Comparison of ENCODE assay signal across 8 cellular contexts in the genomic region with DNA sequence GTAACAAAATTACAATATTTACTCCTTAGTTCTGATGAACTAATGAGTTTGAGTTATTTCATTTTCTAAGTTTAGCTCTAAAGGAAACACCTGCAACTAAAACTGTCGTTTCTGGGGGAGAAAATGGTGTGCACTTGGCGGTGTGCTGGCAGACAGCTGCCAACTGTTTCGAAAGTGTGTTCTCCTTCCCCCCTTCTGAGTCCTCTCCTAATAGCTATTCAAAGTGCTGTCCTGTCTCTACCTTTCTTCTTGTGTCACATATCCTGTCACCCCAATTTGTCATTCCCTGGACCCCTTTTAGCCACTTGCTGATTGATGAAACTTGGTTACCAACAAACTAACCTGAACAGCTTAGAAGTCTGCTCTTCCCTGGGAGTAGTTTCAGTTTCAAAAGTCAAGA. TPM values are rescaled to one million over a fixed set of nuclear protein-coding genes. Genes with fewer than 3 reads are reported as not detected.
DNase-seq lines count a peak whose midpoint lies in the region; ATAC-seq, FAIRE-seq and TF ChIP-seq lines count a peak whose summit lies in the region.

No MANE protein-coding gene starts in this region.

- H3K27me3 ChIP-seq in breast epithelium (no peaks in the 10 kb centered on the region), transverse colon (no peaks in the 10 kb centered on the region)

- TF ChIP-seq POLR2A in breast epithelium (IDR thresholded peaks at IDR 0.05) = no peak
- no peak for TF ChIP-seq POLR2A in transverse colon (IDR thresholded peaks at IDR 0.05)
- no peak for TF ChIP-seq POLR2A in H54 (IDR thresholded peaks at IDR 0.05; ENCODE audit: low read depth, low read length)

- no peak overlapping the region for H3K27ac Mint-ChIP-seq in MCF 10A (ENCODE audit: low read depth, unreplicated experiment)
- H3K27ac Mint-ChIP-seq in activated CD8-positive, alpha-beta T cell treated with anti-CD3 and anti-CD28 coated beads, Interleukin-2, amount 10 ng/mL, durations not matched to agents 7 days and 5 days = peak overlapping the region; percentile 93

- TF ChIP-seq CTCF in breast epithelium (IDR thresholded peaks at IDR 0.05) (no peak), MCF 10A (IDR thresholded peaks at IDR 0.05; ENCODE audit: unreplicated experiment) (no peak), transverse colon (IDR thresholded peaks at IDR 0.05) (no peak)

- H3K27me3 Mint-ChIP-seq in MCF 10A (ENCODE audit: insufficient read depth, unreplicated experiment) = no peaks in the 10 kb centered on the region
- no peaks in the 10 kb centered on the region for H3K27me3 Mint-ChIP-seq in activated CD8-positive, alpha-beta T cell treated with anti-CD3 and anti-CD28 coated beads, Interleukin-2, amount 10 ng/mL, durations not matched to agents 7 days and 5 days (ENCODE audit: low read depth)

- DNase-seq in breast epithelium (ENCODE audit: low spot score in 2 of 2) = no peak
- no peak for DNase-seq in MCF 10A (ENCODE audit: unreplicated experiment)
- DNase-seq in activated CD8-positive, alpha-beta T cell treated with anti-CD3 and anti-CD28 coated beads, Interleukin-2, amount 10 ng/mL, durations not matched to agents 7 days and 5 days = peak; percentile 39
- DNase-seq in transverse colon = peak; percentile 40
- no peak for DNase-seq in H54 (ENCODE audit: insufficient read length, low spot score)
- no peak for DNase-seq in cortex of kidney (lab: John Stamatoyannopoulos, UW)

- intact Hi-C loops in breast epithelium (cut with DNase I; ENCODE audit: low total_unique reads) (no loop called here), MCF 10A (cut with micrococcal nuclease) (no loop called here), transverse colon (cut with DNase I; ENCODE audit: low total_unique reads) (no loop called here)

- BruUV-seq in MCF 10A (replicated peaks; lab: Mats Ljungman, UMichigan) = no TSS peak

- CTCF ChIA-PET in MCF 10A (lab: Yijun Ruan, JAX) = interaction anchor here (0.8 to 4.3 kb wide), 5 partner anchors 8 to 75 kb away, joined by 3 to 32 read pairs (median 7); no protein-coding TSS in a partner anchor
- CTCF ChIA-PET in activated CD8-positive, alpha-beta T cell treated with anti-CD3 and anti-CD28 coated beads, Interleukin-2, amount 10 ng/mL, durations not matched to agents 7 days and 5 days (lab: Charles Lee) = interaction anchor here (0.9 to 9.8 kb wide), 8 partner anchors 9 to 277 kb away, joined by 3 to 135 read pairs (median 6); partner anchors contain the start of gene PNRC1

- H3K27ac ChIP-seq in breast epithelium (no peak overlapping the region), transverse colon (peak overlapping the region in 2 of 4 donors; percentile 10 to 36)

- H3K4me3 Mint-ChIP-seq in MCF 10A (ENCODE audit: unreplicated experiment) = no peak overlapping the region
- peak overlapping the region; percentile 80 for H3K4me3 Mint-ChIP-seq in activated CD8-positive, alpha-beta T cell treated with anti-CD3 and anti-CD28 coated beads, Interleukin-2, amount 10 ng/mL, durations not matched to agents 7 days and 5 days

- TF ChIP-seq EP300 in transverse colon (IDR thresholded peaks at IDR 0.05; ENCODE audit: low read depth) = no peak

- peak; percentile 45 for ATAC-seq in HG03064 (IDR thresholded peaks at IDR 0.05; ENCODE audit: low read depth, unreplicated experiment)
- peak; percentile 30 for ATAC-seq in activated CD8-positive, alpha-beta T cell treated with anti-CD3 and anti-CD28 coated beads, Interleukin-2, amount 10 ng/mL, durations not matched to agents 7 days and 5 days
- no peak for ATAC-seq in HG03571 (IDR thresholded peaks at IDR 0.05; ENCODE audit: unreplicated experiment)

- H3K4me3 ChIP-seq in breast epithelium (peak overlapping the region in 2 of 3 donors; percentile 2 to 24), transverse colon (no peak overlapping the region)

- POLR2A ChIA-PET in MCF 10A (lab: Yijun Ruan, JAX) = interaction anchor here (1.1 to 1.3 kb wide), 2 partner anchors 9 to 276 kb away, joined by 3 to 5 read pairs; no protein-coding TSS in a partner anchor
- POLR2A ChIA-PET in activated CD8-positive, alpha-beta T cell treated with anti-CD3 and anti-CD28 coated beads, Interleukin-2, amount 10 ng/mL, durations not matched to agents 7 days and 5 days (lab: Charles Lee) = interaction anchor here (0.7 to 4.0 kb wide), 4 partner anchors 15 to 455 kb away, joined by 3 to 21 read pairs (median 4); partner anchors contain the start of gene PNRC1

- no peaks in the 10 kb centered on the region for H3K4me1 Mint-ChIP-seq in MCF 10A (ENCODE audit: insufficient read depth, unreplicated experiment)
- peaks cover 70% of the 10 kb centered on the region for H3K4me1 Mint-ChIP-seq in activated CD8-positive, alpha-beta T cell treated with anti-CD3 and anti-CD28 coated beads, Interleukin-2, amount 10 ng/mL, durations not matched to agents 7 days and 5 days (ENCODE audit: low read depth)

- H3K36me3 ChIP-seq in breast epithelium (no peaks in the 10 kb centered on the region), transverse colon (no peaks in the 10 kb centered on the region)

- H3K4me1 ChIP-seq in breast epithelium (no peaks in the 10 kb centered on the region), transverse colon (peaks cover 0 to 8% (median 0%) of the 10 kb centered on the region in 4 donors)

- no peaks in the 10 kb centered on the region for H3K9me3 Mint-ChIP-seq in MCF 10A (ENCODE audit: unreplicated experiment)
- peaks cover 8% of the 10 kb centered on the region for H3K9me3 Mint-ChIP-seq in activated CD8-positive, alpha-beta T cell treated with anti-CD3 and anti-CD28 coated beads, Interleukin-2, amount 10 ng/mL, durations not matched to agents 7 days and 5 days (ENCODE audit: insufficient read depth)

- in situ Hi-C loops in transverse colon (cut with MboI; ENCODE audit: low pct_ligation_motif_present in 1 of 4, low pct_unique_long_range_greater_than_20kb in 1 of 4, low sequenced_read_pairs in 3 of 4) = loop anchor here in 3 of 4 donors (10.0 to 25.0 kb wide), 3 partner anchors 245 to 370 kb away; partner anchors contain the start of genes PNRC1 (in 1 of the 3) and SRSF12 (in 1 of the 3)

- no peak for FAIRE-seq in H54 (lab: Jason Lieb, UNC)

- WGBS in transverse colon (ENCODE audit: low coverage in 1 of 2), 2 donors = 45 to 54% methylated on average over 3 of the region's 3 CpGs

- no peaks in the 10 kb centered on the region for H3K9me3 ChIP-seq in breast epithelium
- H3K9me3 ChIP-seq in transverse colon = no peaks in the 10 kb centered on the region

- H3K36me3 Mint-ChIP-seq in MCF 10A (ENCODE audit: insufficient read depth, unreplicated experiment) = peaks cover 2% of the 10 kb centered on the region
- peaks cover 5% of the 10 kb centered on the region for H3K36me3 Mint-ChIP-seq in activated CD8-positive, alpha-beta T cell treated with anti-CD3 and anti-CD28 coated beads, Interleukin-2, amount 10 ng/mL, durations not matched to agents 7 days and 5 days (ENCODE audit: low read depth)

RNA-seq across cellular contexts. Expression of gene UBE2J1, which starts 4.9 kb away (rescaled TPM):
- total RNA-seq in breast epithelium (10 to 100 TPM; 23.4 to 40.1 (median 34.4) TPM), MCF 10A (2022) (39.0 and 40.0 TPM in 2 replicates), transverse colon (10 to 100 TPM; 27.3 to 52.9 (median 38.2) TPM)
- total RNA-seq in activated CD8-positive, alpha-beta T cell treated with anti-CD3 and anti-CD28 coated beads, Interleukin-2, amount 10 ng/mL, durations not matched to agents 7 days and 5 days = 10 to 100 TPM; 30.1 to 30.3 TPM

RNA-seq across cellular contexts. Expression of gene GABRR2, which starts 42.3 kb away (rescaled TPM):
- 1 to 10 TPM in 2 of 3 donors, under 1 TPM in 1; 0.32 to 3.3 (median 2.3) TPM for total RNA-seq in breast epithelium
- total RNA-seq in MCF 10A (2022) = not detected in 2 replicates
- under 1 TPM; 0.18 to 0.42 TPM for total RNA-seq in activated CD8-positive, alpha-beta T cell treated with anti-CD3 and anti-CD28 coated beads, Interleukin-2, amount 10 ng/mL, durations not matched to agents 7 days and 5 days
- 1 to 10 TPM in 3 of 4 donors, not detected in 1; 1.1 to 4.3 (median 1.2) TPM for total RNA-seq in transverse colon

RNA-seq across cellular contexts. Expression of gene RRAGD, which starts 54.7 kb away (rescaled TPM):
- 10 to 100 TPM; 12.8 to 38.6 (median 23.9) TPM for total RNA-seq in breast epithelium
- total RNA-seq in MCF 10A (2022) = 0.33 and 0.49 TPM in 2 replicates
- total RNA-seq in activated CD8-positive, alpha-beta T cell treated with anti-CD3 and anti-CD28 coated beads, Interleukin-2, amount 10 ng/mL, durations not matched to agents 7 days and 5 days = 1 to 10 TPM; 2.5 to 3.7 TPM
- total RNA-seq in transverse colon = 1 to 10 TPM in 3 of 4 donors, under 1 TPM in 1; 0.80 to 7.0 (median 2.2) TPM

Comparison
In these comparisons a context has a peak if more than half of its experiments do, and no peak if none do; other contexts are left out.
1. DNase-seq: peak in activated CD8-positive, alpha-beta T cell treated with anti-CD3 and anti-CD28 coated beads, Interleukin-2, amount 10 ng/mL, durations not matched to agents 7 days and 5 days (single experiment) and transverse colon (single experiment); none in breast epithelium (0 of 2), MCF 10A (single experiment), H54 (single experiment) and cortex of kidney (single experiment).
2. H3K4me3 ChIP-seq: peak in breast epithelium (2 of 3); none in transverse colon (0 of 4).